1 cellular context compared by ENCODE assay signal in the genomic region with DNA sequence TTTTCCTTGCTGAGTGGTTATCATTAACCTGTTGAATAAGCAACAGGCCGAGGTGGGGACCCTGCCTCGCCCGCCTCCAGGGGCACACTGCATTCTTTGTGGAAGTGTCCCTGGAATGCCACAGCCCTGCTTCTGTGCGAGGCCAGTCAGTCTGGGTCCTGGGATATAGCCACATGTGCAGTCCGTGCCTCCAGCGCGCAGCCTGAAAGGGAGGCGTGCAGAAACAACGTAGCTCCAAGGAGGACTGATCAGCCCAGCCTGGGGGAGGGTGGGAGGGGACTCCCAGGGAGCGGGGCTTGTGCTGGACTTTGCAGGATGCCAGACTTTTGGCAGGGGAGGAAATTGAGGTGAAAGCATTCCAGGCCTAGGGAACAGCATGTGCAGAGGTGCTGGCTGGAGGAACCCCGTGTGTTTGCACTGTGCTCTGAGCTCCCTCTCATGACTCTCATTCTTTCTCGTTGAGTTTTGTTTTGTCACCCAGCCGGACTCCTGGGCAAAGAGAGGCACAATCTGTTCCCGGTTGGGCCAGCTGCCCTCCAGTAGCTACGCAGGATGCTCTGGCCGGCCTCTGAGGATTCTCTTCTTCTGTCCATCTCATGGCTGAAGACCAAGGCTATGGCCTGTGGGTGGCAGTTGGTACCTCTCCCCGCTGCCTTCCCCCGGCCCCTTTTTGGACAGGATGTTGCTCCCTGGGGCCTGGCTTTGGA.
TF ChIP-seq lines count a peak whose summit lies in the region.

No MANE protein-coding gene starts in this region.

TF ChIP-seq in K562, 482 proteins besides CTCF, POLR2A, EP300 and RAD21 (continued from another document):
- TF ChIP-seq, protein P1, sequence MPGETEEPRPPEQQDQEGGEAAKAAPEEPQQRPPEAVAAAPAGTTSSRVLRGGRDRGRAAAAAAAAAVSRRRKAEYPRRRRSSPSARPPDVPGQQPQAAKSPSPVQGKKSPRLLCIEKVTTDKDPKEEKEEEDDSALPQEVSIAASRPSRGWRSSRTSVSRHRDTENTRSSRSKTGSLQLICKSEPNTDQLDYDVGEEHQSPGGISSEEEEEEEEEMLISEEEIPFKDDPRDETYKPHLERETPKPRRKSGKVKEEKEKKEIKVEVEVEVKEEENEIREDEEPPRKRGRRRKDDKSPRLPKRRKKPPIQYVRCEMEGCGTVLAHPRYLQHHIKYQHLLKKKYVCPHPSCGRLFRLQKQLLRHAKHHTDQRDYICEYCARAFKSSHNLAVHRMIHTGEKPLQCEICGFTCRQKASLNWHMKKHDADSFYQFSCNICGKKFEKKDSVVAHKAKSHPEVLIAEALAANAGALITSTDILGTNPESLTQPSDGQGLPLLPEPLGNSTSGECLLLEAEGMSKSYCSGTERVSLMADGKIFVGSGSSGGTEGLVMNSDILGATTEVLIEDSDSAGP (CRISPR knock-in tag; IDR thresholded peaks at IDR 0.05): no peak
- TF ChIP-seq ZZZ3 (IDR thresholded peaks at IDR 0.05) (no peak), PTRF (tag; IDR thresholded peaks at IDR 0.05) (no peak), SMAD1 (IDR thresholded peaks at IDR 0.05; ENCODE audit: low read depth, low read length, partially characterized antibody) (no peak), U2AF1 (optimal IDR thresholded peaks at IDR 0.05; ENCODE audit: low read depth, low read length) (no peak), TARDBP (IDR thresholded peaks at IDR 0.05) (no peak), ZNF408 (CRISPR knock-in tag; IDR thresholded peaks at IDR 0.05; ENCODE audit: low read depth) (no peak), ZNF224 (CRISPR knock-in tag; IDR thresholded peaks at IDR 0.05) (no peak), ZNF586 (CRISPR knock-in tag; conservative IDR thresholded peaks at IDR 0.05) (no peak), PTBP1 (IDR thresholded peaks at IDR 0.05; ENCODE audit: low read depth, low read length) (no peak), ZNF12 (CRISPR knock-in tag; IDR thresholded peaks at IDR 0.05) (no peak)
